1 cellular context compared by ENCODE assay signal in the genomic region with DNA sequence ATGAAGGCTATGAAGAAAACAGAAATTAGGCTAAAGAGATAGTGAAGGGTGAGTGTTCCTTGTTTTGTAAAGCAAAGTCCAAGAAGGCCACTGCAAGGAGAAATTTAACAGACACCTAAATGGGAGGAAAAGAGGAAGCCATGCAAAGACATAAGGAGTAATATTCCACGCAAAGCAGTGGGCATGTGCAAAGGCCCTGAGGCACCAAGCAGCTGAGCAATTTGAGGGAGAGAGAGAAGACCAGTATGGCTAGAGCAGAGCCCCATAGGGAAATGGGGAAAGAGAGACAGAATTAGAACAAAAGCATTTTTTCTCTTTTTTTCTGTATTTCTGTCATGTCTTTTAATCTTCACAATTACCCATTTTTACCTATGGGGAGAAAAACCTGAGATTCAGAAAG.
TF ChIP-seq lines count a peak whose summit lies in the region.

No MANE protein-coding gene starts in this region.

TF ChIP-seq in HEK293, 187 proteins besides CTCF, POLR2A, EP300 and RAD21 (continued from another document):
- TF ChIP-seq ATF2 (tag by site-specific recombination; IDR thresholded peaks at IDR 0.05; ENCODE audit: low read depth) = no peak
- TF ChIP-seq ZNF623 (tag by site-specific recombination; IDR thresholded peaks at IDR 0.05) = peak; percentile 84
